Comparison of ENCODE assay signal across 9 cellular contexts in genomic region chr2:9424447-9425164, GRCh38. TPM values are rescaled to one million over a fixed set of nuclear protein-coding genes. Genes with fewer than 3 reads are reported as not detected.
DNase-seq lines count a peak whose midpoint lies in the region; ATAC-seq, FAIRE-seq and TF ChIP-seq lines count a peak whose summit lies in the region.
"Had no signal": no experiment of that assay in that cellular context is flagged by ENCODE, and none has a peak within 500 bp of the region (broad histone marks: within the 10 kb centered on the region; RNA-seq: fewer than 3 reads in every experiment).

No MANE protein-coding gene starts in this region.

- H3K23me2 ChIP-seq in H1 (ENCODE audit: low read depth, low read length): peaks cover 12% of the 10 kb centered on the region

- H2BK20ac ChIP-seq in H1 (ENCODE audit: low read length): no peak overlapping the region

- peaks cover 4 to 9% (median 7%) of the 10 kb centered on the region in 4 experiments; a peak in 6 of 8 replicates for H3K36me3 ChIP-seq in H1 (ENCODE audit: control insufficient read depth in 2 of 4, insufficient read depth in 4 of 4, low read length in 3 of 4)
- peaks cover 2% of the 10 kb centered on the region for H3K36me3 ChIP-seq in osteoblast (ENCODE audit: insufficient read depth, low read length)

- peak; percentile 18 for DNase-seq in COLO829 (ENCODE audit: low spot score)
- peak; percentile 91 for DNase-seq in NCI-H146 (lab: John Stamatoyannopoulos, UW)
- no peak for DNase-seq in H1 (ENCODE audit: low read depth in 1 of 2, low spot score in 2 of 2)
- peak; percentile 29 for DNase-seq in osteoblast (ENCODE audit: insufficient read length, low spot score, missing footprints)
- DNase-seq in activated CD4-positive, alpha-beta T cell treated with anti-CD3 and anti-CD28 coated beads for 48 hours: no peak
- DNase-seq in activated CD8-positive, alpha-beta memory T cell treated with anti-CD3 and anti-CD28 coated beads, Interleukin-2, amount 50 U/mL, for 4 hours: no peak

- FAIRE-seq in H1 (lab: Jason Lieb, UNC): no peak
- FAIRE-seq: urothelium cell line had no signal

- no peak for TF ChIP-seq EP300 in H1 (IDR thresholded peaks at IDR 0.05; ENCODE audit: borderline replicate concordance in 1 of 2, low read depth in 2 of 2, low read length in 2 of 2)

- no peak overlapping the region for H4K91ac ChIP-seq in H1 (replicated peaks; ENCODE audit: insufficient read length, low read length)

- no peak overlapping the region for H2BK5ac ChIP-seq in H1 (ENCODE audit: low read depth, low read length)

- H4K20me1 ChIP-seq in H1 (replicated peaks in 1 of 2; ENCODE audit: control insufficient read depth in 1 of 2, insufficient read depth in 2 of 2, low read length in 2 of 2) (peaks cover 3 to 6% of the 10 kb centered on the region in 2 experiments), osteoblast (ENCODE audit: insufficient read depth, low read length) (peaks cover 11% of the 10 kb centered on the region)

- H3K4me1 ChIP-seq in H1 (replicated peaks in 1 of 4; ENCODE audit: control insufficient read depth in 3 of 4, insufficient read depth in 4 of 4, low read length in 3 of 4): peaks cover 5 to 14% (median 8%) of the 10 kb centered on the region in 4 experiments; a peak in 6 of 7 replicates
- peaks cover 30% of the 10 kb centered on the region for H3K4me1 ChIP-seq in osteoblast (ENCODE audit: insufficient read depth, low read length)

- no peak overlapping the region for H2BK15ac ChIP-seq in H1 (ENCODE audit: low read length)

- H3K56ac ChIP-seq in H1 (replicated peaks; ENCODE audit: insufficient read length, low read depth, low read length): no peak overlapping the region

- H4K8ac ChIP-seq in H1 (ENCODE audit: extremely low read depth, insufficient read depth, low read length): no peak overlapping the region

- H3K23ac ChIP-seq in H1 (ENCODE audit: insufficient read length): no peak overlapping the region

- no peak overlapping the region for H4K5ac ChIP-seq in H1 (ENCODE audit: insufficient read length, low read depth, low read length)

- no peak overlapping the region for H3K27ac ChIP-seq in H1 (ENCODE audit: low read depth, low read length)
- peak overlapping the region; percentile 88 for H3K27ac ChIP-seq in osteoblast (ENCODE audit: low read depth, low read length)

- WGBS in H1 (ENCODE audit: extremely low coverage in 1 of 2, insufficient coverage in 1 of 2, insufficient read length in 1 of 2, insufficient replicate concordance in 2 of 2, low coverage in 1 of 2, low lambda C conversion rate in 2 of 2, missing lambda C conversion rate in 1 of 2), 2 experiments: 70% methylated on average over 11 of the region's 11 CpGs; no CpG with 5 or more reads in 1 of the 2 experiments

- TF ChIP-seq POLR2A in H1 (IDR thresholded peaks at IDR 0.05; ENCODE audit: control extremely low read depth in 1 of 2, low read depth in 2 of 2, low read length in 2 of 2): no peak

- peak overlapping the region; percentile 99 to 100 for H3K4me2 ChIP-seq in H1 (ENCODE audit: insufficient read depth in 1 of 2, low read depth in 2 of 2, low read length in 2 of 2)
- H3K4me2 ChIP-seq in osteoblast (ENCODE audit: insufficient read depth, low read length): peak overlapping the region; percentile 89

- H2AK5ac ChIP-seq in H1 (ENCODE audit: low read depth, low read length): no peak overlapping the region

- peak overlapping the region; percentile 88 to 98 (median 94) for H3K9ac ChIP-seq in H1 (replicated peaks in 1 of 4; ENCODE audit: extremely low read depth in 1 of 4, low read depth in 3 of 4, low read length in 3 of 4)

- H2AFZ ChIP-seq in H1 (ENCODE audit: low read length) (no peak overlapping the region), osteoblast (ENCODE audit: low read length) (peak overlapping the region; percentile 96)

- H3K18ac ChIP-seq in H1 (ENCODE audit: extremely low read depth, low read length): no peak overlapping the region

- no peak overlapping the region for H3K14ac ChIP-seq in H1 (ENCODE audit: insufficient read length)

- H3K9me3 ChIP-seq in H1 (ENCODE audit: insufficient read depth in 2 of 2, low read depth in 1 of 2, low read length in 1 of 2) (no peaks in the 10 kb centered on the region), osteoblast (ENCODE audit: low read depth, low read length) (no peaks in the 10 kb centered on the region)

- no peak overlapping the region for H2BK12ac ChIP-seq in H1 (ENCODE audit: low read depth, low read length)

- TF ChIP-seq CTCF in H1 (IDR thresholded peaks at IDR 0.05; ENCODE audit: control extremely low read depth in 1 of 3, insufficient read depth in 1 of 3, low read depth in 1 of 3, low read length in 3 of 3): no peak
- no peak for TF ChIP-seq CTCF in osteoblast (IDR thresholded peaks at IDR 0.05; ENCODE audit: extremely low read depth, low read depth, low read length)

- CTCF ChIA-PET in H1 (lab: Charles Lee; ENCODE audit: partially characterized antibody): interaction anchor here (0.9 to 2.2 kb wide), 3 partner anchors 11 to 286 kb away, joined by 3 to 7 read pairs (median 6); no protein-coding TSS in a partner anchor

- no peak overlapping the region for H2BK120ac ChIP-seq in H1 (replicated peaks; ENCODE audit: low read depth, low read length)

- no peak for ATAC-seq in HG03139 (IDR thresholded peaks at IDR 0.05; ENCODE audit: unreplicated experiment)
- no peak for ATAC-seq in GM18867 (IDR thresholded peaks at IDR 0.05; ENCODE audit: unreplicated experiment)

- H3K4me3 ChIP-seq in H1 (ENCODE audit: extremely low read depth in 1 of 4, insufficient read depth in 2 of 4, low read depth in 3 of 4, low read length in 4 of 4) (peak overlapping the region; percentile 84 to 98 (median 96)), osteoblast (ENCODE audit: insufficient read depth, low read length) (peak overlapping the region; percentile 98)

- TF ChIP-seq RAD21 in H1 (IDR thresholded peaks at IDR 0.05 in 1 of 2, conservative IDR thresholded peaks at IDR 0.05 in 1 of 2; ENCODE audit: low read depth in 2 of 2, low read length in 2 of 2): no peak

- H3K27me3 ChIP-seq in H1 (replicated peaks in 1 of 4; ENCODE audit: control insufficient read depth in 3 of 4, extremely low read depth in 1 of 4, insufficient read depth in 3 of 4, low read length in 3 of 4) (peaks cover 0 to 9% (median 4%) of the 10 kb centered on the region in 4 experiments; a peak in 4 of 7 replicates), osteoblast (ENCODE audit: insufficient read depth, low read length) (no peaks in the 10 kb centered on the region)

- POLR2A ChIA-PET in H1 (lab: Charles Lee; ENCODE audit: partially characterized antibody): interaction anchor here (0.7 to 3.3 kb wide), 2 partner anchors 206 to 296 kb away, joined by 7 to 12 read pairs; partner anchors contain the start of gene YWHAQ

- H3K79me2 ChIP-seq in H1 (ENCODE audit: control insufficient read depth in 1 of 2, insufficient read depth in 2 of 2, low read length in 2 of 2) (peaks cover 0 to 39% of the 10 kb centered on the region in 2 experiments; a peak in 3 of 4 replicates), osteoblast (ENCODE audit: insufficient read depth, low read length) (peaks cover 75% of the 10 kb centered on the region)

- H3K4ac ChIP-seq in H1 (replicated peaks; ENCODE audit: insufficient read length, low read depth, low read length): no peak overlapping the region

- peaks cover 13% of the 10 kb centered on the region for H3K79me1 ChIP-seq in H1 (ENCODE audit: low read depth, low read length)

TF ChIP-seq in H1, 55 proteins besides CTCF, POLR2A, EP300 and RAD21 (continues in another document):
- TF ChIP-seq GTF2F1 (IDR thresholded peaks at IDR 0.05; ENCODE audit: borderline replicate concordance, low read depth, low read length) (no peak), BCL11A (IDR thresholded peaks at IDR 0.05; ENCODE audit: low read depth in 2 of 2, low read length in 2 of 2) (no peak), SIN3A (conservative IDR thresholded peaks at IDR 0.05 in 1 of 2, IDR thresholded peaks at IDR 0.05 in 1 of 2; ENCODE audit: low read depth in 1 of 2, low read length in 2 of 2) (no peak)

RNA-seq across cellular contexts. Expression of gene CPSF3, which starts 1.2 kb away (rescaled TPM):
- total RNA-seq in H1 (2021; fragmentation: NEBNext Ultra II Directional; extraction: Animal tissue kit (Norgen Biotek cat#: 25700)): 90.1 and 93.3 TPM in 2 replicates
- 34.8 and 44.5 TPM in 2 replicates for polyA plus RNA-seq in H1 (2011; rRNA removed)
- polyA plus RNA-seq in H1 (2011; cell fraction: cytosol; rRNA removed): 45.5 TPM
- polyA plus RNA-seq in H1 (2011; cell fraction: nucleus; rRNA removed): 19.9 TPM
- 82.3 to 139 TPM (median 89.0 TPM) in 4 replicates for polyA plus RNA-seq in H1 (2012, experiment 1 of 2)
- 7.4 TPM for polyA plus RNA-seq in H1 (2012, experiment 2 of 2)
- 65.7 TPM for polyA plus RNA-seq in H1 (2013, experiment 1 of 2)
- polyA plus RNA-seq in H1 (2013, experiment 2 of 2): 62.7 TPM
- 47.9 and 55.2 TPM in 2 replicates for polyA minus RNA-seq in H1 (2011; rRNA and poly(A)+ RNA removed)
- polyA minus RNA-seq in H1 (2011; cell fraction: cytosol; rRNA and poly(A)+ RNA removed): 43.7 TPM
- 53.2 TPM for polyA minus RNA-seq in H1 (2011; cell fraction: nucleus; rRNA and poly(A)+ RNA removed)
- 34.5 and 38.4 TPM in 2 replicates for total RNA-seq in osteoblast

RNA-seq across cellular contexts. Expression of gene ITGB1BP1, which starts 1.3 kb away (rescaled TPM):
- 45.4 and 50.1 TPM in 2 replicates for total RNA-seq in H1 (2021; fragmentation: NEBNext Ultra II Directional; extraction: Animal tissue kit (Norgen Biotek cat#: 25700))
- polyA plus RNA-seq in H1 (2011; rRNA removed): 8.9 and 16.1 TPM in 2 replicates
- 18.5 TPM for polyA plus RNA-seq in H1 (2011; cell fraction: cytosol; rRNA removed)
- polyA plus RNA-seq in H1 (2011; cell fraction: nucleus; rRNA removed): 8.6 TPM
- polyA plus RNA-seq in H1 (2012, experiment 1 of 2): 30.5 to 43.9 TPM (median 32.6 TPM) in 4 replicates
- polyA plus RNA-seq in H1 (2012, experiment 2 of 2): 11.6 TPM
- 34.6 TPM for polyA plus RNA-seq in H1 (2013, experiment 1 of 2)
- polyA plus RNA-seq in H1 (2013, experiment 2 of 2): 34.6 TPM
- polyA minus RNA-seq in H1 (2011; rRNA and poly(A)+ RNA removed): 7.3 and 9.3 TPM in 2 replicates
- polyA minus RNA-seq in H1 (2011; cell fraction: cytosol; rRNA and poly(A)+ RNA removed): 8.7 TPM
- polyA minus RNA-seq in H1 (2011; cell fraction: nucleus; rRNA and poly(A)+ RNA removed): 9.3 TPM
- 30.8 and 32.4 TPM in 2 replicates for total RNA-seq in osteoblast

RNA-seq across cellular contexts. Expression of gene IAH1, which starts 49.7 kb away (rescaled TPM):
- total RNA-seq in H1 (2021; fragmentation: NEBNext Ultra II Directional; extraction: Animal tissue kit (Norgen Biotek cat#: 25700)): 15.1 and 19.8 TPM in 2 replicates
- 11.3 and 21.5 TPM in 2 replicates for polyA plus RNA-seq in H1 (2011; rRNA removed)
- 15.2 TPM for polyA plus RNA-seq in H1 (2011; cell fraction: cytosol; rRNA removed)
- polyA plus RNA-seq in H1 (2011; cell fraction: nucleus; rRNA removed): 7.9 TPM
- polyA plus RNA-seq in H1 (2012, experiment 1 of 2): 16.9 to 22.9 TPM (median 19.6 TPM) in 4 replicates
- 7.5 TPM for polyA plus RNA-seq in H1 (2012, experiment 2 of 2)
- polyA plus RNA-seq in H1 (2013, experiment 1 of 2): 9.3 TPM
- polyA plus RNA-seq in H1 (2013, experiment 2 of 2): 8.5 TPM
- polyA minus RNA-seq in H1 (2011; rRNA and poly(A)+ RNA removed): 8.1 and 19.0 TPM in 2 replicates
- polyA minus RNA-seq in H1 (2011; cell fraction: cytosol; rRNA and poly(A)+ RNA removed): 4.3 TPM
- polyA minus RNA-seq in H1 (2011; cell fraction: nucleus; rRNA and poly(A)+ RNA removed): 6.9 TPM
- total RNA-seq in osteoblast: 52.1 and 56.6 TPM in 2 replicates

Comparison
In these comparisons a context has a peak if more than half of its experiments do, and no peak if none do; other contexts are left out.
1. DNase-seq: peak in COLO829 (single experiment), NCI-H146 (single experiment) and osteoblast (single experiment); none in H1 (0 of 2), activated CD4-positive, alpha-beta T cell treated with anti-CD3 and anti-CD28 coated beads for 48 hours (single experiment) and activated CD8-positive, alpha-beta memory T cell treated with anti-CD3 and anti-CD28 coated beads, Interleukin-2, amount 50 U/mL, for 4 hours (single experiment).